ENCODE assay signal across 22 cellular contexts in genomic region chr3:65746848-65747247, GRCh38.
"Had no signal": no experiment of that assay in that cellular context is flagged by ENCODE, and none has a peak within 500 bp of the region (broad histone marks: within the 10 kb centered on the region; RNA-seq: fewer than 3 reads in every experiment).

No MANE protein-coding gene starts in this region.

- H3K4me3 ChIP-seq: left ventricle myocardium inferior, lung, mucosa of descending colon, ovary, prostate gland, spleen, suprapubic skin, thoracic aorta, tibial artery, upper lobe of right lung had no signal

- H3K27me3 ChIP-seq: ovary, spleen, suprapubic skin, tibial artery, upper lobe of right lung had no signal

- H3K4me1 ChIP-seq: prostate gland, suprapubic skin, tibial artery, upper lobe of right lung had no signal

- DNase-seq: hypothalamus; immature natural killer cell; left ventricle myocardium inferior; midbrain; mucosa of descending colon; naive thymus-derived CD4-positive, alpha-beta T cell; ovary; retina; right cardiac atrium; small intestine; spleen; stimulated activated CD4-positive, alpha-beta T cell treated with anti-CD3 and anti-CD28 coated beads, Interleukin-4, amount 100 ng/mL, for 24 hours; stimulated activated naive CD4-positive, alpha-beta T cell; tibial artery; upper lobe of right lung had no signal

- H3K27ac ChIP-seq: left ventricle myocardium inferior, ovary, prostate gland, spleen, suprapubic skin, thoracic aorta, tibial artery, upper lobe of right lung had no signal

- ATAC-seq: mucosa of descending colon; naive thymus-derived CD4-positive, alpha-beta T cell; natural killer cell treated with Interleukin-12 subunit alpha and Interleukin-12 subunit beta and Interleukin-15 and Interleukin-18, amount 100 ng/mL, for 72 hours; right cardiac atrium; sciatic nerve; stimulated activated effector memory CD8-positive, alpha-beta T cell treated with anti-CD3 and anti-CD28 coated beads, Interleukin-12 subunit alpha, Interleukin-12 subunit beta, amount 100 ng/mL, for 72 hours; upper lobe of right lung had no signal

- H3K36me3 ChIP-seq: left ventricle myocardium inferior, ovary, prostate gland, spleen, suprapubic skin, thoracic aorta, tibial artery, upper lobe of right lung had no signal

- H3K9me3 ChIP-seq: left ventricle myocardium inferior, mucosa of descending colon, ovary, prostate gland, spleen, suprapubic skin, thoracic aorta, tibial artery, upper lobe of right lung had no signal
